In genomic region chr2:64887565-64887964, GRCh38 we compare ENCODE assay signal across 34 cellular contexts.
"Had no signal": no experiment of that assay in that cellular context is flagged by ENCODE, and none has a peak within 500 bp of the region (broad histone marks: within the 10 kb centered on the region; RNA-seq: fewer than 3 reads in every experiment).

No MANE protein-coding gene starts in this region.

- H3K4me1 ChIP-seq: adrenal gland, ascending aorta, body of pancreas, breast epithelium had no signal

- ATAC-seq: activated naive CD4-positive, alpha-beta T cell treated with anti-CD3 and anti-CD28 coated beads, Interleukin-2, amount 50 U/mL, for 72 hours; activated naive CD8-positive, alpha-beta T cell treated with anti-CD3 and anti-CD28 coated beads, Interleukin-2, amount 50 U/mL, for 24 hours; activated T-cell treated with anti-CD3 and anti-CD28 coated beads, Interleukin-2, amount 50 U/mL, for 4 hours; activated T-cell treated with anti-CD3 and anti-CD28 coated beads, Interleukin-2, amount 50 U/mL, for 72 hours; activated T-helper 17 cell treated with anti-CD3 and anti-CD28 coated beads, Interleukin-2, amount 50 U/mL, for 72 hours; body of pancreas had no signal

- H3K27ac ChIP-seq: adrenal gland, ascending aorta, body of pancreas, brain microvascular endothelial cell, breast epithelium, cardiac muscle cell had no signal

- H3K9me3 ChIP-seq: adrenal gland, ascending aorta, body of pancreas, breast epithelium had no signal

- H3K4me3 ChIP-seq: adrenal gland, ascending aorta, body of pancreas, breast epithelium, cardiac muscle cell had no signal

- FAIRE-seq: astrocyte, bronchial epithelial cell had no signal

- H3K27me3 ChIP-seq: adrenal gland, ascending aorta, body of pancreas, breast epithelium, cardiac muscle cell had no signal

- DNase-seq: activated effector memory CD4-positive, alpha-beta T cell treated with anti-CD3 and anti-CD28 coated beads, Interleukin-2, amount 50 U/mL, for 16 hours; activated effector memory CD4-positive, alpha-beta T cell treated with Interleukin-2 at 50 U/mL for 16 hours; activated gamma-delta T cell; activated gamma-delta T cell treated with Interleukin-2 at 50 U/mL for 16 hours; activated naive CD4-positive, alpha-beta T cell; activated naive CD4-positive, alpha-beta T cell treated with anti-CD3 and anti-CD28 coated beads for 36 hours; activated naive CD4-positive, alpha-beta T cell treated with anti-CD3 and anti-CD28 coated beads, Interleukin-2, amount 10 ng/mL, durations not matched to agents 7 days and 5 days; activated naive CD4-positive, alpha-beta T cell treated with anti-CD3 and anti-CD28 coated beads, Interleukin-2, amount 50 U/mL, for 16 hours; activated naive CD4-positive, alpha-beta T cell treated with Interleukin-2 at 50 U/mL for 16 hours; activated naive CD8-positive, alpha-beta T cell treated with anti-CD3 and anti-CD28 coated beads for 36 hours; activated naive CD8-positive, alpha-beta T cell treated with anti-CD3 and anti-CD28 coated beads, Interleukin-2, amount 10 ng/mL, durations not matched to agents 7 days and 5 days; activated naive CD8-positive, alpha-beta T cell treated with anti-CD3 and anti-CD28 coated beads, Interleukin-2, amount 50 U/mL, for 24 hours; activated T-cell treated with anti-CD3 and anti-CD28 coated beads, Interleukin-2, amount 50 U/mL, for 1 hour; activated T-cell treated with anti-CD3 and anti-CD28 coated beads, Interleukin-2, amount 50 U/mL, for 24 hours; activated T-cell treated with anti-CD3 and anti-CD28 coated beads, Interleukin-2, amount 50 U/mL, for 4 hours; activated T-cell treated with anti-CD3 and anti-CD28 coated beads, Interleukin-2, amount 50 U/mL, for 48 hours; activated T-cell treated with anti-CD3 and anti-CD28 coated beads, Interleukin-2, amount 50 U/mL, for 72 hours; adrenal gland; amniotic stem cell; amygdala; anterior cingulate cortex; aorta; body of pancreas; brain microvascular endothelial cell; caudate nucleus; central memory CD4-positive, alpha-beta T cell; cerebellar nuclear complex had no signal

- H3K36me3 ChIP-seq: adrenal gland, ascending aorta, brain microvascular endothelial cell, breast epithelium, cardiac muscle cell had no signal
